In the genomic region with DNA sequence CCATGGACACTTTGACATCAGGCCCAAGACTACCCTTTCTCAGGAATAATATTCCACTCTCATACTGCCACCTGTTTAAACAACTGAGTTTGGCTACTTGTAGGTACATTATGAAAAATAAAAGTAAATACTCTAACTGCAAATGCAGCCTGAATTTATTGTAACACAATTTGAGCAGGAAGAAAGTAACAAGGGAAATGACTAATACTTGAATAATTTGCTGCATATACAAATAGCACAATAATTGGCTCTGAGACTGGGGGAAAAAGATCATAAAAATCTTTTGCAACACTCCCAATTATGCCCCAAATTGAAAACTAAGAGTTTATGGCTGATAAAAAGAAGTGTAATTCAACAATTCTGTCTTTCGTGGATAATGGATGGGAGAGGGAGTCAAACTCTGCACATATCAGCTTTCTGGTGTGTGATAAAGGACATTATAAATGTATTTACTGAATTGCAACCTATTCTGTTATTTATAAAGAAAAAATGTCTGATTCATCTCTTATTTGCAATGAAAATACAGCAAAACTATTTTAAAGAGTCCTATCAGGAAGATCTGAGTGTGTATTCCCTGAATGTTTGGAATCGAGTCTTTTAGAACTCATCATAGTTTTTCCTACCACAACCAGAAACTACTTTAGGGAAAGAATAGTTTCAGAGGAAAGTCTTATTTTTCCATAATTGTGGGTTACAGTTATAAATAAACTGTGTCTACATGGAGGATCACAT, we compare ENCODE assay signal across 20 cellular contexts.
DNase-seq lines count a peak whose midpoint lies in the region; ATAC-seq and TF ChIP-seq lines count a peak whose summit lies in the region.
"Had no signal": no experiment of that assay in that cellular context is flagged by ENCODE, and none has a peak within 500 bp of the region (broad histone marks: within the 10 kb centered on the region; RNA-seq: fewer than 3 reads in every experiment).

No MANE protein-coding gene starts in this region.

- H3K27me3 ChIP-seq in osteoblast (ENCODE audit: insufficient read depth, low read length) (no peaks in the 10 kb centered on the region), transverse colon (no peaks in the 10 kb centered on the region)
- H3K27me3 ChIP-seq: tibial nerve had no signal

- no peak for TF ChIP-seq POLR2A in transverse colon (IDR thresholded peaks at IDR 0.05)

- no peak for TF ChIP-seq EP300 in transverse colon (IDR thresholded peaks at IDR 0.05; ENCODE audit: low read depth)

- H3K9me3 ChIP-seq in osteoblast (ENCODE audit: low read depth, low read length) = no peaks in the 10 kb centered on the region
- H3K9me3 ChIP-seq in transverse colon = no peaks in the 10 kb centered on the region
- H3K9me3 ChIP-seq: tibial nerve had no signal

- in situ Hi-C loops in transverse colon (cut with MboI; ENCODE audit: low pct_ligation_motif_present in 1 of 4, low pct_unique_long_range_greater_than_20kb in 1 of 4, low sequenced_read_pairs in 3 of 4) = no loop called here

- H3K4me1 ChIP-seq in osteoblast (ENCODE audit: insufficient read depth, low read length) = peaks cover 28% of the 10 kb centered on the region
- no peaks in the 10 kb centered on the region for H3K4me1 ChIP-seq in transverse colon

- WGBS in transverse colon (ENCODE audit: low coverage in 1 of 2), 2 donors = 59 to 62% methylated on average over 2 of the region's 2 CpGs

- peak overlapping the region; percentile 67 for H2AFZ ChIP-seq in osteoblast (ENCODE audit: low read length)
- H2AFZ ChIP-seq: GM23338 had no signal

- H3K27ac ChIP-seq in epithelial cell of prostate = peak overlapping the region; percentile 81
- H3K27ac ChIP-seq in osteoblast (ENCODE audit: low read depth, low read length) = peak overlapping the region; percentile 24
- H3K27ac ChIP-seq in transverse colon = no peak overlapping the region

- TF ChIP-seq CTCF in osteoblast (IDR thresholded peaks at IDR 0.05; ENCODE audit: extremely low read depth, low read depth, low read length) (no peak), transverse colon (IDR thresholded peaks at IDR 0.05) (no peak)

- intact Hi-C loops in transverse colon (cut with DNase I; ENCODE audit: low total_unique reads) = no loop called here

- H3K4me3 ChIP-seq in osteoblast (ENCODE audit: insufficient read depth, low read length) (peak overlapping the region; percentile 1), transverse colon (no peak overlapping the region)
- H3K4me3 ChIP-seq: GM23338, tibial nerve had no signal

- H4K20me1 ChIP-seq in osteoblast (ENCODE audit: insufficient read depth, low read length) = no peaks in the 10 kb centered on the region

- no peak for ATAC-seq in HG03565 (IDR thresholded peaks at IDR 0.05; ENCODE audit: unreplicated experiment)
- ATAC-seq: activated T-helper 17 cell treated with anti-CD3 and anti-CD28 coated beads, Interleukin-2, amount 50 U/mL, for 72 hours; GM23338; left cardiac atrium had no signal

- peak; percentile 86 for DNase-seq in EH (ENCODE audit: low read depth)
- peak; percentile 9 for DNase-seq in RPMI7951 (ENCODE audit: low read depth)
- no peak for DNase-seq in epithelial cell of prostate (ENCODE audit: low read depth, low spot score)
- peak; percentile 48 for DNase-seq in osteoblast (ENCODE audit: insufficient read length, low spot score, missing footprints)
- no peak for DNase-seq in transverse colon
- no peak for DNase-seq in activated gamma-delta T cell treated with Interleukin-2 at 50 U/mL for 16 hours
- no peak for DNase-seq in NCI-H526 treated with DMSO at 0.1 percent for 48 hours (lab: John Stamatoyannopoulos, UW)
- DNase-seq: activated CD4-positive, alpha-beta memory T cell treated with anti-CD3 and anti-CD28 coated beads for 36 hours; CD4-positive, CD25-positive, alpha-beta regulatory T cell; Kasumi-1; left cardiac atrium; naive B cell; NCI-H187 treated with DMSO at 0.1 percent for 48 hours; SHP77; stimulated activated CD4-positive, alpha-beta T cell treated with anti-CD3 and anti-CD28 coated beads, Interleukin-1b, Interleukin-23, amount 100 ng/mL, for 48 hours; T1000 had no signal

- no peaks in the 10 kb centered on the region for H3K79me2 ChIP-seq in osteoblast (ENCODE audit: insufficient read depth, low read length)

- peak overlapping the region; percentile 81 for H3K4me2 ChIP-seq in osteoblast (ENCODE audit: insufficient read depth, low read length)
- H3K4me2 ChIP-seq: GM23338 had no signal

- H3K36me3 ChIP-seq in osteoblast (ENCODE audit: insufficient read depth, low read length) (no peaks in the 10 kb centered on the region), transverse colon (no peaks in the 10 kb centered on the region)
- H3K36me3 ChIP-seq: tibial nerve had no signal

Comparison
In these comparisons a context has a peak if more than half of its experiments do, and no peak if none do; other contexts are left out.
1. DNase-seq: peak in EH (single experiment), RPMI7951 (single experiment) and osteoblast (single experiment); none in epithelial cell of prostate (single experiment), transverse colon (single experiment), activated gamma-delta T cell treated with Interleukin-2 at 50 U/mL for 16 hours (single experiment) and NCI-H526 treated with DMSO at 0.1 percent for 48 hours (single experiment).
2. H3K27ac ChIP-seq: peak in epithelial cell of prostate (single experiment) and osteoblast (single experiment); none in transverse colon (0 of 4).